27 cellular contexts compared by ENCODE assay signal in the genomic region with DNA sequence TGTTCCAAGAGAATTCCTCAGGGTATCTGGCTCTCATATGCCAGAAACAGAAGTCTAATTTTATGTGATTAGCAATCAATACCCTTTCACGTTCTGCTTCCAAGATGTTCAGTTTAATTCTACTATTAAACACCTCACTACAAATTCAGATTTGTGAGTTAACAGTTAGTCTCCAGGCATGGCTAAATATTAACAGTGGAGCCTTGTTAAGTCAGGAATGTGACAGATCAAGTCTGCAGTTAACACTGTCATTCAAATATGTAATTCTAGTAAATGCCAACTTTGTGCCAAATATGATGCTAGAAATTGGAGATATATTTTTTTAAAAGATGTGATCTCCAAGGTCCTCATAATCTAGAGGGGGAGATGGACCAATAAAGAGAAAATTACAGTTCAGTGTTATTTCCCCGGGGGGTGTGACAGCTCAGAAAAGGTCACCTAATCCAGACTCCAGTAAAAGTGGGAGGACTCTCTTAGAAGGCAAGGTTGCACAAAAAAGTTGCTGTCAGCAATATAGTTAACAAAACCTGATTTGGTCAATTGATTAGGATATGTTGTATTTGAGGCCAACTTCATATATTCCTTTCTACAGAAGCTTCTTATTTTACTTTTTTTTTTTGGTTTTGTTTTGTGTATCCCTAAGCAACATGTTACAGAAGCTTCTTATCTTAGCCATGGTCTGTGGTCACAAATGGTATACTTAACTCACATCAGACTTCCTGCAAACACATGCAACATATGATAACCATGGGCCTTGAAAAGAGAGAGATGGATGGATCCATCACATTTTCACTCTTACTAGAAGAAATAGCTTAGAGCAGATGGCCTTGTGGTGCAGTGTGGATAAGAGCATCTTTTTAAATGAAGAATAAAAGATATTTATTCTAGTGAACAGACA. TPM values are rescaled to one million over a fixed set of nuclear protein-coding genes. Genes with fewer than 3 reads are reported as not detected.
"Had no signal": no experiment of that assay in that cellular context is flagged by ENCODE, and none has a peak within 500 bp of the region (broad histone marks: within the 10 kb centered on the region; RNA-seq: fewer than 3 reads in every experiment).

No MANE protein-coding gene starts in this region.

- H3K36me3 ChIP-seq: neutrophil, ovary, prostate gland, right atrium auricular region, tibial artery had no signal

- H3K36me3 Mint-ChIP-seq: activated CD4-positive, alpha-beta memory T cell treated with anti-CD3 and anti-CD28 coated beads for 36 hours; brain; memory B cell had no signal

- H3K27ac Mint-ChIP-seq: activated CD4-positive, alpha-beta memory T cell treated with anti-CD3 and anti-CD28 coated beads for 36 hours; activated CD4-positive, alpha-beta T cell treated with anti-CD3 and anti-CD28 coated beads for 36 hours; activated naive CD8-positive, alpha-beta T cell treated with anti-CD3 and anti-CD28 coated beads, Interleukin-2, amount 50 U/mL, for 24 hours; brain; memory B cell; stimulated activated naive CD8-positive, alpha-beta T cell treated with anti-CD3 and anti-CD28 coated beads, Interleukin-15, Interleukin-2, amounts not matched to agents 100 ng/mL and 50 ng/mL, for 24 hours had no signal

- H3K27me3 Mint-ChIP-seq: activated CD4-positive, alpha-beta T cell treated with anti-CD3 and anti-CD28 coated beads for 36 hours; brain; memory B cell had no signal

- H3K4me3 Mint-ChIP-seq: activated CD4-positive, alpha-beta memory T cell treated with anti-CD3 and anti-CD28 coated beads for 36 hours; activated CD4-positive, alpha-beta T cell treated with anti-CD3 and anti-CD28 coated beads for 36 hours; activated naive CD8-positive, alpha-beta T cell treated with anti-CD3 and anti-CD28 coated beads, Interleukin-2, amount 50 U/mL, for 24 hours; brain; memory B cell; nephron; stimulated activated naive CD8-positive, alpha-beta T cell treated with anti-CD3 and anti-CD28 coated beads, Interleukin-15, Interleukin-2, amounts not matched to agents 100 ng/mL and 50 ng/mL, for 24 hours had no signal

- FAIRE-seq: urothelium cell line had no signal

- H3K27me3 ChIP-seq: neutrophil, ovary, right atrium auricular region, tibial artery had no signal

- H3K9me3 ChIP-seq: neutrophil, ovary, prostate gland had no signal

- H3K4me1 Mint-ChIP-seq: brain, nephron had no signal

- DNase-seq: activated CD4-positive, alpha-beta memory T cell treated with anti-CD3 and anti-CD28 coated beads for 36 hours; activated CD4-positive, alpha-beta T cell treated with anti-CD3 and anti-CD28 coated beads for 36 hours; activated effector memory CD4-positive, alpha-beta T cell treated with anti-CD3 and anti-CD28 coated beads, Interleukin-2, amount 50 U/mL, for 16 hours; activated naive CD4-positive, alpha-beta T cell treated with anti-CD3 and anti-CD28 coated beads, Interleukin-2, amount 50 U/mL, for 16 hours; activated naive CD8-positive, alpha-beta T cell treated with anti-CD3 and anti-CD28 coated beads, Interleukin-2, amount 50 U/mL, for 24 hours; anterior cingulate cortex; caudate nucleus; dermis blood vessel endothelial cell; effector CD8-positive, alpha-beta T cell; foreskin fibroblast; kidney glomerular epithelial cell; ovary; stimulated activated CD4-positive, alpha-beta T cell treated with anti-CD3 and anti-CD28 coated beads, Interleukin-12 subunit alpha, Interleukin-12 subunit beta, amount 100 ng/mL, for 4 hours; tibial artery had no signal

- ATAC-seq: activated CD4-positive, alpha-beta T cell treated with anti-CD3 and anti-CD28 coated beads for 36 hours; activated naive CD8-positive, alpha-beta T cell treated with anti-CD3 and anti-CD28 coated beads, Interleukin-2, amount 50 U/mL, for 24 hours had no signal

- H3K27ac ChIP-seq: neutrophil, ovary, prostate gland, tibial artery had no signal

- H3K4me3 ChIP-seq: ovary, prostate gland, right atrium auricular region, tibial artery had no signal

- H3K4me1 ChIP-seq: prostate gland, right atrium auricular region, tibial artery had no signal

RNA-seq across cellular contexts. Expression of gene RNU6-7, which starts 18.4 kb away (rescaled TPM):
- total RNA-seq: activated CD4-positive, alpha-beta memory T cell treated with anti-CD3 and anti-CD28 coated beads for 36 hours; activated CD4-positive, alpha-beta T cell treated with anti-CD3 and anti-CD28 coated beads for 36 hours; dermis blood vessel endothelial cell; fibroblast of lung; lower leg skin; mononuclear cell; myocyte; ovary; prostate gland; right atrium auricular region; skeletal muscle tissue had no signal

RNA-seq across cellular contexts. Expression of gene RNU6-8, which starts 19.7 kb away (rescaled TPM):
- total RNA-seq: activated CD4-positive, alpha-beta memory T cell treated with anti-CD3 and anti-CD28 coated beads for 36 hours; activated CD4-positive, alpha-beta T cell treated with anti-CD3 and anti-CD28 coated beads for 36 hours; dermis blood vessel endothelial cell; fibroblast of lung; lower leg skin; mononuclear cell; myocyte; ovary; prostate gland; right atrium auricular region; skeletal muscle tissue had no signal
